In the genomic region with DNA sequence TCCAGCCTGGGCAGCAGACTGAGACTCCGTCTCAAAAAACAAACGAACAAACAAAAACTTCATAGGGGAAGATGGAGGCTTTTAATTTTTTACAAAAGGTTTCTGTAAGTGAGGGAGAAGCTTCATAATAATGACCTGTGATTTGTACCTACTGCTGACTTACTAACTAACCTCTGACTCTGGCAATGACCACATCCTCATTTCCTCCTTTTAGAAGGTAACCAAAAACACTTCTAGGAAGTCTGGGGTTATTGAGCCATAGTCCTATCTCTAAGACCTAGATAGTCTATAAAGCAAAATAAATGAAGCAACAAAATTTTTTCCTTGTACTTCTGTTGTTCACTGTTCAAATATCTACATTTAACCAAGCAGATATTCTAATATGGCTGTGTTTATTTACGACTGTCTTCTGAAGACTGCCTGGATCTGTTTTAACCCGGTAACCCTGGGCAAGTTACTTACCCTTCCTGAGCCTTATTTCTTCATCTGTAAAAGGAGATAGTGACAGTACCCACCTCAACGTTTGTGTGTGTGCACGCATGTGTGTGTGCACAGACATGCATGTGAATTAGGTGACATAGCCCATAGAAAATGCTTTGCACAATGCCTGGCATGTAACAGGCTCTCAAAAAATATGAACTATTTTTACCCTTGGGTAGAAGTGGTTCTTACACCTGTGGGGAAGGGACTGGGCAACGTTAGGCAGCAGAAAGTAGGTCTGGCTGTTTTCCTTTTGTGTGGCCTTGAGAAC, we compare ENCODE assay signal across 2 cellular contexts.
TF ChIP-seq lines count a peak whose summit lies in the region.

No MANE protein-coding gene starts in this region.

TF ChIP-seq in SK-N-SH, 30 proteins besides CTCF, POLR2A, EP300 and RAD21 (continued from another document):
- TF ChIP-seq, protein P1, sequence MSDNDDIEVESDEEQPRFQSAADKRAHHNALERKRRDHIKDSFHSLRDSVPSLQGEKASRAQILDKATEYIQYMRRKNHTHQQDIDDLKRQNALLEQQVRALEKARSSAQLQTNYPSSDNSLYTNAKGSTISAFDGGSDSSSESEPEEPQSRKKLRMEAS (IDR thresholded peaks at IDR 0.05; ENCODE audit: low read depth): no peak

TF ChIP-seq in SK-N-SH treated with all-trans-retinoic acid at 6 μM for 48 hours, 23 proteins besides CTCF, POLR2A, EP300 and RAD21:
- TF ChIP-seq, protein P2, sequence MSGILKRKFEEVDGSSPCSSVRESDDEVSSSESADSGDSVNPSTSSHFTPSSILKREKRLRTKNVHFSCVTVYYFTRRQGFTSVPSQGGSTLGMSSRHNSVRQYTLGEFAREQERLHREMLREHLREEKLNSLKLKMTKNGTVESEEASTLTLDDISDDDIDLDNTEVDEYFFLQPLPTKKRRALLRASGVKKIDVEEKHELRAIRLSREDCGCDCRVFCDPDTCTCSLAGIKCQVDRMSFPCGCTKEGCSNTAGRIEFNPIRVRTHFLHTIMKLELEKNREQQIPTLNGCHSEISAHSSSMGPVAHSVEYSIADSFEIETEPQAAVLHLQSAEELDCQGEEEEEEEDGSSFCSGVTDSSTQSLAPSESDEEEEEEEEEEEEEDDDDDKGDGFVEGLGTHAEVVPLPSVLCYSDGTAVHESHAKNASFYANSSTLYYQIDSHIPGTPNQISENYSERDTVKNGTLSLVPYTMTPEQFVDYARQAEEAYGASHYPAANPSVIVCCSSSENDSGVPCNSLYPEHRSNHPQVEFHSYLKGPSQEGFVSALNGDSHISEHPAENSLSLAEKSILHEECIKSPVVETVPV (CRISPR knock-in tag; IDR thresholded peaks at IDR 0.05): no peak
- TF ChIP-seq ZFP3 (CRISPR knock-in tag; IDR thresholded peaks at IDR 0.05): no peak
- no peak for TF ChIP-seq ISL1 (CRISPR knock-in tag; IDR thresholded peaks at IDR 0.05)
- TF ChIP-seq, protein P3, sequence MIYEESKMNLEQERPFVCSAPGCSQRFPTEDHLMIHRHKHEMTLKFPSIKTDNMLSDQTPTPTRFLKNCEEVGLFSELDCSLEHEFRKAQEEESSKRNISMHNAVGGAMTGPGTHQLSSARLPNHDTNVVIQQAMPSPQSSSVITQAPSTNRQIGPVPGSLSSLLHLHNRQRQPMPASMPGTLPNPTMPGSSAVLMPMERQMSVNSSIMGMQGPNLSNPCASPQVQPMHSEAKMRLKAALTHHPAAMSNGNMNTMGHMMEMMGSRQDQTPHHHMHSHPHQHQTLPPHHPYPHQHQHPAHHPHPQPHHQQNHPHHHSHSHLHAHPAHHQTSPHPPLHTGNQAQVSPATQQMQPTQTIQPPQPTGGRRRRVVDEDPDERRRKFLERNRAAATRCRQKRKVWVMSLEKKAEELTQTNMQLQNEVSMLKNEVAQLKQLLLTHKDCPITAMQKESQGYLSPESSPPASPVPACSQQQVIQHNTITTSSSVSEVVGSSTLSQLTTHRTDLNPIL (CRISPR knock-in tag; IDR thresholded peaks at IDR 0.05; ENCODE audit: low read depth): no peak
- TF ChIP-seq TOX (CRISPR knock-in tag; IDR thresholded peaks at IDR 0.05; ENCODE audit: borderline replicate concordance): no peak
- TF ChIP-seq CSDC2 (CRISPR knock-in tag; IDR thresholded peaks at IDR 0.05): no peak
- TF ChIP-seq ZNF8 (CRISPR knock-in tag; IDR thresholded peaks at IDR 0.05): no peak
TF ChIP-seq in SK-N-SH treated with all-trans-retinoic acid at 6 μM for 48 hours: peak in this region for 0.
